ENCODE assay signal across 33 cellular contexts in genomic region chr14:71905860-71906259, GRCh38. TPM values are rescaled to one million over a fixed set of nuclear protein-coding genes. Genes with fewer than 3 reads are reported as not detected.
"Had no signal": no experiment of that assay in that cellular context is flagged by ENCODE, and none has a peak within 500 bp of the region (broad histone marks: within the 10 kb centered on the region; RNA-seq: fewer than 3 reads in every experiment).

No MANE protein-coding gene starts in this region.

- H3K4me2 ChIP-seq: KMS-11 had no signal

- H3K27me3 ChIP-seq: brain microvascular endothelial cell had no signal

- H3K36me3 ChIP-seq: brain microvascular endothelial cell, WERI-Rb-1 had no signal

- H3K27ac ChIP-seq: brain microvascular endothelial cell, KMS-11, WERI-Rb-1 had no signal

- H3K9ac ChIP-seq: KMS-11 had no signal

- DNase-seq: activated CD4-positive, alpha-beta memory T cell treated with anti-CD3 and anti-CD28 coated beads, Interleukin-2, amount 10 ng/mL, durations not matched to agents 7 days and 5 days; activated CD4-positive, alpha-beta T cell treated with anti-CD3 and anti-CD28 coated beads for 1 hour; activated CD4-positive, alpha-beta T cell treated with anti-CD3 and anti-CD28 coated beads for 48 hours; activated CD4-positive, CD25-positive, alpha-beta regulatory T cell; activated CD8-positive, alpha-beta memory T cell treated with anti-CD3 and anti-CD28 coated beads for 24 hours; activated CD8-positive, alpha-beta memory T cell treated with anti-CD3 and anti-CD28 coated beads, Interleukin-2, amount 10 ng/mL, durations not matched to agents 7 days and 5 days; activated CD8-positive, alpha-beta memory T cell treated with anti-CD3 and anti-CD28 coated beads, Interleukin-2, amount 50 U/mL, for 48 hours; activated effector memory CD4-positive, alpha-beta T cell treated with Interleukin-2 at 50 U/mL for 16 hours; activated naive CD4-positive, alpha-beta T cell treated with anti-CD3 and anti-CD28 coated beads, Interleukin-2, amount 50 U/mL, for 16 hours; activated naive CD8-positive, alpha-beta T cell treated with anti-CD3 and anti-CD28 coated beads for 36 hours; activated T-cell treated with anti-CD3 and anti-CD28 coated beads, Interleukin-2, amount 50 U/mL, for 48 hours; amniotic stem cell; aorta; brain microvascular endothelial cell; MM.1S; NCI-H1092 treated with DMSO at 0.1 percent for 48 hours; NCI-H1417; NCI-H146; NCI-H187; NCI-H2029 treated with DMSO at 0.1 percent for 48 hours; NCI-H2107; NCI-H2171; NCI-H510A; NCI-H526; NCI-H748 treated with DMSO at 0.1 percent for 48 hours; Right ventricle myocardium superior; SW 1271; T-helper 1 cell; T-helper 2 cell; T-helper 9 cell; WERI-Rb-1 had no signal

- ATAC-seq: activated CD8-positive, alpha-beta memory T cell treated with anti-CD3 and anti-CD28 coated beads, Interleukin-2, amount 10 ng/mL, durations not matched to agents 7 days and 5 days had no signal

RNA-seq across cellular contexts. Expression of gene RGS6, which starts 26.4 kb away (rescaled TPM):
- total RNA-seq: OCI-LY7 had no signal
